Comparison of ENCODE assay signal across 9 cellular contexts in genomic region chr4:8274772-8275241, GRCh38. TPM values are rescaled to one million over a fixed set of nuclear protein-coding genes. Genes with fewer than 3 reads are reported as not detected.
DNase-seq lines count a peak whose midpoint lies in the region; ATAC-seq and TF ChIP-seq lines count a peak whose summit lies in the region.
"Had no signal": no experiment of that assay in that cellular context is flagged by ENCODE, and none has a peak within 500 bp of the region (broad histone marks: within the 10 kb centered on the region; RNA-seq: fewer than 3 reads in every experiment).

No MANE protein-coding gene starts in this region.

- H3K27me3 ChIP-seq in body of pancreas: no peaks in the 10 kb centered on the region
- H3K27me3 ChIP-seq in stomach smooth muscle (ENCODE audit: control insufficient read depth in 1 of 2, insufficient read depth in 2 of 2, low read length in 2 of 2): no peaks in the 10 kb centered on the region

- H3K9ac ChIP-seq in stomach smooth muscle (ENCODE audit: low read length in 2 of 2): no peak overlapping the region

- DNase-seq in HPDE6-E6E7 (ENCODE audit: extremely low spot score) (peak; percentile 38), body of pancreas (peak; percentile 36 to 63 (median 52)), inferior parietal cortex (ENCODE audit: extremely low spot score) (peak; percentile 57), Calu3 (no peak), NCI-H510A (lab: John Stamatoyannopoulos, UW) (no peak)
- DNase-seq in effector CD4-positive, alpha-beta T cell: no peak

- CTCF ChIA-PET in Calu3 (lab: Charles Lee): interaction anchor here (0.6 kb wide), 1 partner anchor 135 kb away, joined by 4 read pairs; no protein-coding TSS in a partner anchor

- 52 to 59% methylated on average over 7 to 12 of the region's 12 CpGs for WGBS in body of pancreas, 2 donors

- no peaks in the 10 kb centered on the region for H3K9me3 ChIP-seq in body of pancreas
- H3K9me3 ChIP-seq in stomach smooth muscle (ENCODE audit: control insufficient read depth in 2 of 2, low read length in 2 of 2): no peaks in the 10 kb centered on the region

- no peak for TF ChIP-seq POLR2A in body of pancreas (IDR thresholded peaks at IDR 0.05)

- BruUV-seq in Calu3 (replicated peaks; lab: Mats Ljungman, UMichigan): no TSS peak

- peaks cover 67% of the 10 kb centered on the region for H3K27me3 Mint-ChIP-seq in Calu3 (ENCODE audit: unreplicated experiment)

- H3K36me3 Mint-ChIP-seq in Calu3 (ENCODE audit: insufficient read depth, unreplicated experiment): no peaks in the 10 kb centered on the region

- TF ChIP-seq CTCF in body of pancreas (IDR thresholded peaks at IDR 0.05) (no peak), Calu3 (IDR thresholded peaks at IDR 0.05; ENCODE audit: unreplicated experiment) (no peak)

- H3K9me3 Mint-ChIP-seq in Calu3 (ENCODE audit: low read depth, unreplicated experiment): no peaks in the 10 kb centered on the region
- H3K9me3 Mint-ChIP-seq: T-helper 1 cell treated with Interleukin-12 subunit alpha and Interleukin-12 subunit beta and Interleukin-4 antibody, amounts not matched to agents 30 μg/mL and 1 μg/mL, for 36 hours had no signal

- H3K4me1 Mint-ChIP-seq in Calu3 (ENCODE audit: low read depth, unreplicated experiment): no peaks in the 10 kb centered on the region

- intact Hi-C loops in body of pancreas (cut with DNase I) (no loop called here), Calu3 (cut with micrococcal nuclease; ENCODE audit: unreplicated experiment) (no loop called here)

- ATAC-seq in body of pancreas (peak; percentile 61), GM19467 (IDR thresholded peaks at IDR 0.05; ENCODE audit: unreplicated experiment) (no peak)

- H3K4me1 ChIP-seq in body of pancreas: peaks cover 5% of the 10 kb centered on the region
- H3K4me1 ChIP-seq in stomach smooth muscle (ENCODE audit: control insufficient read depth, insufficient read depth, low read length): peaks cover 91% of the 10 kb centered on the region

- peak overlapping the region in 1 of 4 donors; percentile 3 for H3K27ac ChIP-seq in body of pancreas
- H3K27ac ChIP-seq in stomach smooth muscle (ENCODE audit: low read length): peak overlapping the region; percentile 84

- H3K27ac Mint-ChIP-seq in Calu3 (ENCODE audit: unreplicated experiment): no peak overlapping the region
- H3K27ac Mint-ChIP-seq: T-helper 1 cell treated with Interleukin-12 subunit alpha and Interleukin-12 subunit beta and Interleukin-4 antibody, amounts not matched to agents 30 μg/mL and 1 μg/mL, for 36 hours had no signal

- no peak overlapping the region for H3K4me3 ChIP-seq in body of pancreas
- H3K4me3 ChIP-seq in stomach smooth muscle (ENCODE audit: low read length in 2 of 2): peak overlapping the region in 1 of 2 donors; percentile 47

- H3K36me3 ChIP-seq in body of pancreas (replicated peaks in 1 of 2; ENCODE audit: insufficient read depth in 1 of 2, low read depth in 2 of 2): no peaks in the 10 kb centered on the region
- H3K36me3 ChIP-seq in stomach smooth muscle (ENCODE audit: control insufficient read depth in 2 of 2, insufficient read depth in 2 of 2, low read length in 2 of 2): no peaks in the 10 kb centered on the region

- H3K4me3 Mint-ChIP-seq in Calu3 (ENCODE audit: low read depth, unreplicated experiment): no peak overlapping the region
- H3K4me3 Mint-ChIP-seq: T-helper 1 cell treated with Interleukin-12 subunit alpha and Interleukin-12 subunit beta and Interleukin-4 antibody, amounts not matched to agents 30 μg/mL and 1 μg/mL, for 36 hours had no signal

RNA-seq across cellular contexts. Expression of gene HTRA3, which starts 5.3 kb away (rescaled TPM):
- 10 to 100 TPM in 1 of 2 donors, 1 to 10 TPM in 1; 4.2 to 17.5 TPM for total RNA-seq in body of pancreas
- total RNA-seq in Calu3 (2022): not detected in 2 replicates

Comparison
In these comparisons a context has a peak if more than half of its experiments do, and no peak if none do; other contexts are left out.
1. DNase-seq: peak in HPDE6-E6E7 (single experiment), body of pancreas (4 of 4) and inferior parietal cortex (single experiment); none in Calu3 (single experiment), NCI-H510A (single experiment) and effector CD4-positive, alpha-beta T cell (single experiment).